Comparison of ENCODE assay signal across 24 cellular contexts in the genomic region with DNA sequence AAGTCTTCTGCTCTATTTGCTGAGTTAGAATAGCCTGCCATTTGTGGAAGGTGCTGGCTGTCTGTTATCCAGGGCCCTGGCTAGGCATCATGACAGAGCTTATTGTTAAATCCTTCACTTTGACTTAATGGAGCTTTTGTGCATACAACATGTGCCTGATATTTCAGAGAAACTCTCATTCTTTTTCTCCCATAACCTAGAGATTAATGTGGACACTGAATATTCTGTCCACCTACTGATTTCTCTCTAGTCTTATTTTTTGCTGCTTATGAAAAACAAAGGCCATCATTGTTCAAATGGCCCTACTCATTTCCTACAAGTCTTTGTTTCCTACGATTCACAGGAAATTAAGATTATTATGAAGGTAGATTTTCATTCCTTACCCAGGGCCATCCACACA.
DNase-seq lines count a peak whose midpoint lies in the region; ATAC-seq, FAIRE-seq and TF ChIP-seq lines count a peak whose summit lies in the region.
"Had no signal": no experiment of that assay in that cellular context is flagged by ENCODE, and none has a peak within 500 bp of the region (broad histone marks: within the 10 kb centered on the region; RNA-seq: fewer than 3 reads in every experiment).

No MANE protein-coding gene starts in this region.

- H3K36me3 Mint-ChIP-seq in activated CD4-positive, alpha-beta T cell treated with anti-CD3 and anti-CD28 coated beads for 36 hours (ENCODE audit: low read depth) = no peaks in the 10 kb centered on the region
- H3K36me3 Mint-ChIP-seq: CD8-positive, alpha-beta T cell had no signal

- POLR2A ChIA-PET in HepG2 (lab: Yijun Ruan, JAX) = no interaction called here
- POLR2A ChIA-PET in activated CD4-positive, alpha-beta T cell treated with anti-CD3 and anti-CD28 coated beads for 36 hours (lab: Charles Lee) = no interaction called here

- TF ChIP-seq EP300 in HepG2 (IDR thresholded peaks at IDR 0.05; ENCODE audit: low read depth in 2 of 2, low read length in 2 of 2) (no peak), HepG2 (CRISPR knock-in tag; IDR thresholded peaks at IDR 0.05; ENCODE audit: borderline replicate concordance) (no peak)

- intact Hi-C loops in HepG2 (cut with micrococcal nuclease; ENCODE audit: unreplicated experiment) = no loop called here
- intact Hi-C loops in activated CD4-positive, alpha-beta T cell treated with anti-CD3 and anti-CD28 coated beads for 36 hours (cut with DNase I, micrococcal nuclease) = no loop called here

- H3K27me3 Mint-ChIP-seq in activated CD4-positive, alpha-beta T cell treated with anti-CD3 and anti-CD28 coated beads for 36 hours = peaks cover 9% of the 10 kb centered on the region
- H3K27me3 Mint-ChIP-seq: CD4-positive, alpha-beta T cell had no signal

- H2AFZ ChIP-seq in HepG2 (ENCODE audit: low read length) = no peak overlapping the region

- FAIRE-seq in HepG2 (lab: Jason Lieb, UNC) = no peak
- FAIRE-seq: A549, GM12878, GM12892, GM18507 had no signal

- in situ Hi-C loops in HepG2 (cut with HindIII; ENCODE audit: extremely low pct_ligation_motif_present, low pct_unique_long_range_greater_than_20kb) = no loop called here

- no TSS peak for BruUV-seq in HepG2 (replicated peaks; lab: Mats Ljungman, UMichigan)

- no peak overlapping the region for H3K27ac Mint-ChIP-seq in activated CD4-positive, alpha-beta T cell treated with anti-CD3 and anti-CD28 coated beads for 36 hours
- H3K27ac Mint-ChIP-seq: B cell; CD4-positive, alpha-beta T cell; CD8-positive, alpha-beta T cell had no signal

- no peak overlapping the region for H3K4me3 ChIP-seq in HepG2 (replicated peaks in 1 of 3; ENCODE audit: insufficient read depth in 1 of 3, low read depth in 2 of 3, low read length in 3 of 3)
- H3K4me3 ChIP-seq: A549; BLaER1 treated with 17β-estradiol and CSF1 and Interleukin-3, amounts not matched to agents 10 nM and 100 nM; GM12878 had no signal

- H3K36me3 ChIP-seq in HepG2 (replicated peaks in 1 of 2; ENCODE audit: control insufficient read depth in 1 of 2, insufficient read depth in 2 of 2, low read length in 2 of 2) = no peaks in the 10 kb centered on the region
- H3K36me3 ChIP-seq: BLaER1 treated with 17β-estradiol and CSF1 and Interleukin-3, amounts not matched to agents 10 nM and 100 nM had no signal

- H4K20me1 ChIP-seq in HepG2 (ENCODE audit: insufficient read depth, low read length) = no peaks in the 10 kb centered on the region
- H4K20me1 ChIP-seq: BLaER1 treated with 17β-estradiol and CSF1 and Interleukin-3, amounts not matched to agents 10 nM and 100 nM had no signal

- H3K9me3 ChIP-seq in HepG2 (ENCODE audit: low read length) = no peaks in the 10 kb centered on the region
- H3K9me3 ChIP-seq: A549; BLaER1 treated with 17β-estradiol and CSF1 and Interleukin-3, amounts not matched to agents 10 nM and 100 nM had no signal

- WGBS in HepG2 (ENCODE audit: low lambda C conversion rate) = 2% methylated on average over 1 of the region's 1 CpG

- H3K27ac ChIP-seq in HepG2 (ENCODE audit: extremely low read length, insufficient read depth, low read length) = no peak overlapping the region
- H3K27ac ChIP-seq: 22Rv1; A549; BLaER1 treated with 17β-estradiol and CSF1 and Interleukin-3, amounts not matched to agents 10 nM and 100 nM; C4-2B had no signal

- H3K27me3 ChIP-seq in HepG2 (ENCODE audit: control insufficient read depth in 1 of 2, insufficient read depth in 2 of 2, low read length in 2 of 2) = no peaks in the 10 kb centered on the region
- H3K27me3 ChIP-seq: BLaER1 treated with 17β-estradiol and CSF1 and Interleukin-3, amounts not matched to agents 10 nM and 100 nM had no signal

- H3K4me2 ChIP-seq in HepG2 (ENCODE audit: low read depth, low read length) = no peak overlapping the region
- H3K4me2 ChIP-seq: A549; BLaER1 treated with 17β-estradiol and CSF1 and Interleukin-3, amounts not matched to agents 10 nM and 100 nM had no signal

- H3K4me1 ChIP-seq in HepG2 (ENCODE audit: insufficient read depth, low read length) = no peaks in the 10 kb centered on the region
- H3K4me1 ChIP-seq: A549; BLaER1 treated with 17β-estradiol and CSF1 and Interleukin-3, amounts not matched to agents 10 nM and 100 nM had no signal

- TF ChIP-seq RAD21 in HepG2 (CRISPR knock-in tag; IDR thresholded peaks at IDR 0.05) = no peak

- H3K4me1 Mint-ChIP-seq in activated CD4-positive, alpha-beta T cell treated with anti-CD3 and anti-CD28 coated beads for 36 hours = no peaks in the 10 kb centered on the region
- H3K4me1 Mint-ChIP-seq: B cell had no signal

- no peaks in the 10 kb centered on the region for H3K79me2 ChIP-seq in HepG2 (ENCODE audit: insufficient read depth, low read length)

- no peak overlapping the region for H3K9ac ChIP-seq in HepG2 (ENCODE audit: insufficient read depth, low read depth, low read length)
- H3K9ac ChIP-seq: BLaER1 treated with 17β-estradiol and CSF1 and Interleukin-3, amounts not matched to agents 10 nM and 100 nM had no signal

- ATAC-seq in HepG2 = no peak
- ATAC-seq in activated CD4-positive, alpha-beta T cell treated with anti-CD3 and anti-CD28 coated beads for 36 hours = no peak
- ATAC-seq: A549; CD8-positive, alpha-beta T cell; GM12878 had no signal

- H3K4me3 Mint-ChIP-seq in activated CD4-positive, alpha-beta T cell treated with anti-CD3 and anti-CD28 coated beads for 36 hours = no peak overlapping the region
- H3K4me3 Mint-ChIP-seq: B cell; CD4-positive, alpha-beta T cell; CD8-positive, alpha-beta T cell had no signal

- DNase-seq in NCI-H82 (lab: John Stamatoyannopoulos, UW) (peak; percentile 14), NCI-H82 treated with DMSO at 0.1 percent for 48 hours (lab: John Stamatoyannopoulos, UW; ENCODE audit: unreplicated experiment) (no peak), foreskin melanocyte (peak; percentile 58), HepG2 (ENCODE audit: low spot score) (no peak)
- no peak for DNase-seq in activated CD4-positive, alpha-beta T cell treated with anti-CD3 and anti-CD28 coated beads for 36 hours
- DNase-seq: AML-193; CD4-positive, alpha-beta T cell; CD8-positive, alpha-beta T cell; COR-L47; DMS 273 treated with DMSO at 0.1 percent for 48 hours; DMS153; DMS53; DMS79; DND-41; EL; GDM1 had no signal

- CTCF ChIA-PET in HepG2 (lab: Yijun Ruan, JAX; ENCODE audit: low intra/inter-chr PET ratio, low total read pairs) = no interaction called here
- CTCF ChIA-PET in activated CD4-positive, alpha-beta T cell treated with anti-CD3 and anti-CD28 coated beads for 36 hours (lab: Charles Lee) = no interaction called here

- TF ChIP-seq CTCF in HepG2 (CRISPR knock-in tag; IDR thresholded peaks at IDR 0.05) = no peak

- no peak for TF ChIP-seq POLR2A in HepG2 (IDR thresholded peaks at IDR 0.05; ENCODE audit: insufficient read depth in 1 of 2, low read depth in 2 of 2, low read length in 2 of 2)

- H3K9me3 Mint-ChIP-seq in activated CD4-positive, alpha-beta T cell treated with anti-CD3 and anti-CD28 coated beads for 36 hours (ENCODE audit: low read depth) = no peaks in the 10 kb centered on the region
- H3K9me3 Mint-ChIP-seq: CD4-positive, alpha-beta T cell; CD8-positive, alpha-beta T cell had no signal

TF ChIP-seq in HepG2, 621 proteins besides CTCF, POLR2A, EP300 and RAD21:
- TF ChIP-seq, protein P1, sequence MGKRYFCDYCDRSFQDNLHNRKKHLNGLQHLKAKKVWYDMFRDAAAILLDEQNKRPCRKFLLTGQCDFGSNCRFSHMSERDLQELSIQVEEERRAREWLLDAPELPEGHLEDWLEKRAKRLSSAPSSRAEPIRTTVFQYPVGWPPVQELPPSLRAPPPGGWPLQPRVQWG (CRISPR knock-in tag; IDR thresholded peaks at IDR 0.05; ENCODE audit: borderline replicate concordance, low read depth) = no peak
- TF ChIP-seq HOXD1 (CRISPR knock-in tag; IDR thresholded peaks at IDR 0.05) (no peak), ZNF550 (CRISPR knock-in tag; IDR thresholded peaks at IDR 0.05; ENCODE audit: borderline replicate concordance) (no peak), TMF1 (CRISPR knock-in tag; IDR thresholded peaks at IDR 0.05; ENCODE audit: low read depth) (no peak), EHMT2 (IDR thresholded peaks at IDR 0.05; ENCODE audit: borderline replicate concordance, low read depth, low read length) (no peak), ZFP37 (CRISPR knock-in tag; IDR thresholded peaks at IDR 0.05; ENCODE audit: borderline replicate concordance) (no peak), TBP (CRISPR knock-in tag; IDR thresholded peaks at IDR 0.05) (no peak)
TF ChIP-seq in HepG2: peak in this region for 0.

Comparison
In these comparisons a context has a peak if more than half of its experiments do, and no peak if none do; other contexts are left out.
1. DNase-seq: peak in NCI-H82 (single experiment) and foreskin melanocyte (single experiment); none in NCI-H82 treated with DMSO at 0.1 percent for 48 hours (single experiment), HepG2 (single experiment) and activated CD4-positive, alpha-beta T cell treated with anti-CD3 and anti-CD28 coated beads for 36 hours (single experiment).